Comparison of ENCODE assay signal across 8 cellular contexts in the genomic region with DNA sequence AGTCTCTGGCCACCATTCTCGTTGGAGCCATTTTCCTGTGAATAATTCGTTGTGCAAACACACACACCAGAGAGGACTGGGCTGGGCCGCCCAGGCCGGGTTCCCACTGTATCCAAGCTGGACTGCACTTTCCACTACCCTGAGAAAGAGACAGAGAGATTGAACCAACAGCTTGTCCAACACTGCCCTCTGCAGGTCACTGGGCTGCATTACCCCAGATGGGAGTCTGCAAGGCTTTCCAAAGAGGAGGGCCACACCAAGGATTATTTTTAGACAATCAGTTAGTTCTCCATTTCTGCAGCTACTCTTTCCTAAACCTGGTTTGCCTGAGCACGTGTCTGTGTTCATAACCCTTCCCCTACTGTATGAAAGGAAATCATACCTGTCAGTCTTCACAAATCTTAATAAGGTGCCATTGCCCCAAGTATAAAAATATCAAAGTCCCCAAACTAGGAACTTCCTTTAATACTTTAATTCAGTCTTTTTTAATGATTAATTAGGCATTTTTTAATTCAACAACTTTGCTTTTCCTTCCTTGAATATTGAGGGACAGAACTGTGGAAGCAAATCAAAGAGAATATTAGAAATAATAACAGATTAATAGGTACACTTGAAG.
A peak's percentile ranks its signal among the peaks of the same experiment; 100 is the strongest.
DNase-seq lines count a peak whose midpoint lies in the region; ATAC-seq, FAIRE-seq and TF ChIP-seq lines count a peak whose summit lies in the region.

No MANE protein-coding gene starts in this region.

- no peak overlapping the region for H3K27ac ChIP-seq in HL-60 (replicated peaks)

- no peak overlapping the region for H3K4me3 ChIP-seq in HL-60 (replicated peaks; ENCODE audit: insufficient read depth, low read length)

- peak; percentile 60 for ATAC-seq in GM18868 (IDR thresholded peaks at IDR 0.05; ENCODE audit: unreplicated experiment)

- peak; percentile 73 for DNase-seq in ACHN
- DNase-seq in HL-60 (ENCODE audit: low read depth in 1 of 2, low spot score in 1 of 2): peak; percentile 64 to 89
- peak; percentile 77 for DNase-seq in NOMO-1 treated with dmso at 0.1 percent for 144 hours (lab: John Stamatoyannopoulos, UW; ENCODE audit: unreplicated experiment)
- peak; percentile 90 for DNase-seq in activated CD8-positive, alpha-beta memory T cell treated with anti-CD3 and anti-CD28 coated beads for 24 hours
- peak; percentile 94 for DNase-seq in midbrain (lab: John Stamatoyannopoulos, UW)
- DNase-seq in stimulated activated CD8-positive, alpha-beta memory T cell treated with anti-CD3 and anti-CD28 coated beads, Interleukin-2, amount 100 ng/mL, for 1 hour (ENCODE audit: low read depth in 2 of 2): peak; percentile 39 to 53

- FAIRE-seq in endometrium (lab: Jason Lieb, UNC): peak; percentile 63

- in situ Hi-C loops in ACHN (cut with HindIII; ENCODE audit: low pct_ligation_motif_present, low pct_unique_long_range_greater_than_20kb, low sequenced_read_pairs): no loop called here

- H3K27me3 ChIP-seq in HL-60 (ENCODE audit: insufficient read depth, poor library complexity, severe bottlenecking): peaks cover 3% of the 10 kb centered on the region

- peak; percentile 99 for TF ChIP-seq CTCF in HL-60 (IDR thresholded peaks at IDR 0.05; ENCODE audit: insufficient read depth, low read length)
